ENCODE assay signal across 8 cellular contexts in genomic region chr1:17335821-17336718, GRCh38. TPM values are rescaled to one million over a fixed set of nuclear protein-coding genes. Genes with fewer than 3 reads are reported as not detected.
DNase-seq lines count a peak whose midpoint lies in the region; TF ChIP-seq lines count a peak whose summit lies in the region.

No MANE protein-coding gene starts in this region.

- H3K36me3 Mint-ChIP-seq in CD14-positive monocyte (peaks cover 84 to 97% of the 10 kb centered on the region in 2 donors), neural progenitor cell (no peaks in the 10 kb centered on the region)

- no peaks in the 10 kb centered on the region for H3K4me1 ChIP-seq in NT2/D1 (ENCODE audit: insufficient read depth, insufficient read length)
- H3K4me1 ChIP-seq in fibroblast of lung (ENCODE audit: control insufficient read depth, extremely low read depth, insufficient read depth, low read length), result no peaks in the 10 kb centered on the region
- no peaks in the 10 kb centered on the region for H3K4me1 ChIP-seq in neural progenitor cell

- H3F3A ChIP-seq in neural progenitor cell (ENCODE audit: low read depth), result no peaks in the 10 kb centered on the region

- intact Hi-C loops in CD14-positive monocyte (cut with micrococcal nuclease), result loop anchor here in 1 of 2 donors (10.0 kb wide), 1 partner anchor 211 kb away; no protein-coding TSS in a partner anchor

- no peaks in the 10 kb centered on the region for H3K27me3 ChIP-seq in NT2/D1 (ENCODE audit: insufficient read depth, insufficient read length)
- H3K27me3 ChIP-seq in fibroblast of lung (ENCODE audit: control insufficient read depth, insufficient read depth, low read length), result peaks cover 5% of the 10 kb centered on the region
- peaks cover 4% of the 10 kb centered on the region for H3K27me3 ChIP-seq in neural progenitor cell

- CTCF ChIA-PET in HEK293T (lab: Yijun Ruan, JAX), result interaction anchor here (0.6 to 1.1 kb wide), 3 partner anchors 209 to 740 kb away, joined by 3 to 4 read pairs (median 3); no protein-coding TSS in a partner anchor

- peaks cover 0 to 2% (median 0%) of the 10 kb centered on the region in 7 donors for H3K9me3 Mint-ChIP-seq in CD14-positive monocyte
- no peaks in the 10 kb centered on the region for H3K9me3 Mint-ChIP-seq in neural progenitor cell

- H3K4me3 Mint-ChIP-seq in CD14-positive monocyte (no peak overlapping the region), neural progenitor cell (no peak overlapping the region)

- H3K27me3 Mint-ChIP-seq in CD14-positive monocyte (ENCODE audit: low read depth in 3 of 3) (peaks cover 0 to 2% (median 1%) of the 10 kb centered on the region in 3 donors), neural progenitor cell (ENCODE audit: insufficient read depth, low read depth) (peaks cover 8% of the 10 kb centered on the region)

- peaks cover 1% of the 10 kb centered on the region for H3K4me1 Mint-ChIP-seq in CD14-positive monocyte
- H3K4me1 Mint-ChIP-seq in neural progenitor cell, result peaks cover 2% of the 10 kb centered on the region

- TF ChIP-seq CTCF in CD14-positive monocyte (IDR thresholded peaks at IDR 0.05), result peak; percentile 90
- TF ChIP-seq CTCF in fibroblast of lung (conservative IDR thresholded peaks at IDR 0.05 in 1 of 2, IDR thresholded peaks at IDR 0.05 in 1 of 2; ENCODE audit: low read depth in 1 of 2, low read length in 2 of 2), result peak; percentile 83 to 91
- peak; percentile 96 for TF ChIP-seq CTCF in neural progenitor cell (IDR thresholded peaks at IDR 0.05)

- H3K9me3 ChIP-seq in NT2/D1 (ENCODE audit: insufficient read depth, low read length) (no peaks in the 10 kb centered on the region), fibroblast of lung (ENCODE audit: control insufficient read depth, insufficient read depth, low read depth, low read length) (no peaks in the 10 kb centered on the region), neural progenitor cell (ENCODE audit: low read depth) (no peaks in the 10 kb centered on the region)

- H3K9ac ChIP-seq in NT2/D1 (ENCODE audit: insufficient read length, low read depth) (no peak overlapping the region), fibroblast of lung (ENCODE audit: insufficient read depth, low read length) (no peak overlapping the region), neural progenitor cell (no peak overlapping the region)

- H2AFZ ChIP-seq in fibroblast of lung (ENCODE audit: low read length), result no peak overlapping the region
- no peak overlapping the region for H2AFZ ChIP-seq in neural progenitor cell (replicated peaks)

- H3K79me2 ChIP-seq in fibroblast of lung (ENCODE audit: control insufficient read depth, insufficient read depth, low read length) (no peaks in the 10 kb centered on the region), neural progenitor cell (ENCODE audit: low read depth) (no peaks in the 10 kb centered on the region)

- H3K27ac Mint-ChIP-seq in CD14-positive monocyte, result peak overlapping the region in 3 of 7 donors; percentile 26 to 60 (median 56)
- no peak overlapping the region for H3K27ac Mint-ChIP-seq in neural progenitor cell

- POLR2A ChIA-PET in HEK293T (lab: Yijun Ruan, JAX), result no interaction called here

- no peak overlapping the region for H3K4me2 ChIP-seq in fibroblast of lung (ENCODE audit: extremely low read depth, insufficient read depth, low read length)
- no peak overlapping the region for H3K4me2 ChIP-seq in neural progenitor cell

- no peaks in the 10 kb centered on the region for H4K20me1 ChIP-seq in fibroblast of lung (ENCODE audit: control insufficient read depth, extremely low read depth, insufficient read depth, low read length)
- H4K20me1 ChIP-seq in neural progenitor cell (ENCODE audit: low read depth), result no peaks in the 10 kb centered on the region

- H3K36me3 ChIP-seq in NT2/D1 (ENCODE audit: insufficient read depth, insufficient read length, low read length) (no peaks in the 10 kb centered on the region), fibroblast of lung (ENCODE audit: control insufficient read depth, insufficient read depth, low read length) (no peaks in the 10 kb centered on the region), neural progenitor cell (no peaks in the 10 kb centered on the region)

- H3K4me3 ChIP-seq in NT2/D1 (ENCODE audit: insufficient read length, low read depth), result no peak overlapping the region
- no peak overlapping the region for H3K4me3 ChIP-seq in fibroblast of lung (replicated peaks in 1 of 4; ENCODE audit: control extremely low read depth in 1 of 4, insufficient read depth in 1 of 4, low read depth in 3 of 4, low read length in 4 of 4)
- no peak overlapping the region for H3K4me3 ChIP-seq in neural progenitor cell

- DNase-seq in CD14-positive monocyte (ENCODE audit: low spot score), result peak; percentile 66
- peak; percentile 74 for DNase-seq in HEK293T (ENCODE audit: extremely low spot score)
- DNase-seq in NT2/D1 (ENCODE audit: low read depth, low spot score), result peak; percentile 35
- DNase-seq in activated T-cell treated with anti-CD3 and anti-CD28 coated beads for 24 hours (ENCODE audit: low read depth), result peak; percentile 48
- DNase-seq in fibroblast of lung (ENCODE audit: low read depth in 2 of 2), result peak; percentile 44 to 49
- DNase-seq in neural progenitor cell (ENCODE audit: low spot score), result peak; percentile 86
- DNase-seq in substantia nigra (lab: John Stamatoyannopoulos, UW), result peak in 28 of 49 donors; percentile 2 to 69 (median 20)
- DNase-seq in epidermal melanocyte (ENCODE audit: insufficient read length, low spot score), result no peak

- H3K27ac ChIP-seq in fibroblast of lung (ENCODE audit: insufficient read depth, low read length) (no peak overlapping the region), neural progenitor cell (no peak overlapping the region), substantia nigra (ENCODE audit: low read depth, low read length, poor library complexity, severe bottlenecking) (no peak overlapping the region)

TF ChIP-seq in HEK293T, 16 proteins besides CTCF, POLR2A, EP300 and RAD21:
- TF ChIP-seq, protein P1, sequence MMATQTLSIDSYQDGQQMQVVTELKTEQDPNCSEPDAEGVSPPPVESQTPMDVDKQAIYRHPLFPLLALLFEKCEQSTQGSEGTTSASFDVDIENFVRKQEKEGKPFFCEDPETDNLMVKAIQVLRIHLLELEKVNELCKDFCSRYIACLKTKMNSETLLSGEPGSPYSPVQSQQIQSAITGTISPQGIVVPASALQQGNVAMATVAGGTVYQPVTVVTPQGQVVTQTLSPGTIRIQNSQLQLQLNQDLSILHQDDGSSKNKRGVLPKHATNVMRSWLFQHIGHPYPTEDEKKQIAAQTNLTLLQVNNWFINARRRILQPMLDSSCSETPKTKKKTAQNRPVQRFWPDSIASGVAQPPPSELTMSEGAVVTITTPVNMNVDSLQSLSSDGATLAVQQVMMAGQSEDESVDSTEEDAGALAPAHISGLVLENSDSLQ (IDR thresholded peaks at IDR 0.05), result no peak
- TF ChIP-seq CTBP1 (IDR thresholded peaks at IDR 0.05; ENCODE audit: borderline replicate concordance), result no peak
- TF ChIP-seq SP1 (IDR thresholded peaks at IDR 0.05), result no peak
- TF ChIP-seq ARNT (IDR thresholded peaks at IDR 0.05), result no peak
- no peak for TF ChIP-seq FOXA1 (IDR thresholded peaks at IDR 0.05)
- no peak for TF ChIP-seq TARDBP (IDR thresholded peaks at IDR 0.05)
- no peak for TF ChIP-seq LEF1 (IDR thresholded peaks at IDR 0.05; ENCODE audit: borderline replicate concordance)
- no peak for TF ChIP-seq HDGF (IDR thresholded peaks at IDR 0.05; ENCODE audit: borderline replicate concordance)
- no peak for TF ChIP-seq NFRKB (IDR thresholded peaks at IDR 0.05)
- no peak for TF ChIP-seq SUZ12 (IDR thresholded peaks at IDR 0.05)
- no peak for TF ChIP-seq FOXK2 (IDR thresholded peaks at IDR 0.05)
- no peak for TF ChIP-seq ZNF384 (IDR thresholded peaks at IDR 0.05)
- TF ChIP-seq L3MBTL2 (conservative IDR thresholded peaks at IDR 0.05), result no peak
- no peak for TF ChIP-seq ELF4 (IDR thresholded peaks at IDR 0.05)
- TF ChIP-seq BHLHE40 (IDR thresholded peaks at IDR 0.05; ENCODE audit: borderline replicate concordance), result no peak
- TF ChIP-seq FOXM1 (IDR thresholded peaks at IDR 0.05; ENCODE audit: borderline replicate concordance), result no peak

RNA-seq across cellular contexts. Expression of gene PADI4, which starts 28.1 kb away (rescaled TPM):
- polyA plus RNA-seq in CD14-positive monocyte, result 100 to 1,000 TPM; 160 to 164 TPM
- not detected in 2 replicates for total RNA-seq in fibroblast of lung
- not detected in 2 replicates for polyA plus RNA-seq in fibroblast of lung
- polyA plus RNA-seq in fibroblast of lung (2012), result not detected in 2 replicates
- not detected in 2 replicates for polyA minus RNA-seq in fibroblast of lung (ENCODE audit: low replicate concordance)
- not detected in 2 replicates for total RNA-seq in neural progenitor cell (ENCODE audit: low replicate concordance)

RNA-seq across cellular contexts. Expression of gene PADI6, which starts 35.9 kb away (rescaled TPM):
- polyA plus RNA-seq in CD14-positive monocyte, result under 1 TPM; 0.66 to 0.78 TPM
- total RNA-seq in fibroblast of lung, result not detected in 2 replicates
- polyA plus RNA-seq in fibroblast of lung, result not detected in 2 replicates
- polyA plus RNA-seq in fibroblast of lung (2012), result not detected in 2 replicates
- not detected in 2 replicates for polyA minus RNA-seq in fibroblast of lung (ENCODE audit: low replicate concordance)
- not detected in 2 replicates for total RNA-seq in neural progenitor cell (ENCODE audit: low replicate concordance)
